Comparison of ENCODE assay signal across 9 cellular contexts in the genomic region with DNA sequence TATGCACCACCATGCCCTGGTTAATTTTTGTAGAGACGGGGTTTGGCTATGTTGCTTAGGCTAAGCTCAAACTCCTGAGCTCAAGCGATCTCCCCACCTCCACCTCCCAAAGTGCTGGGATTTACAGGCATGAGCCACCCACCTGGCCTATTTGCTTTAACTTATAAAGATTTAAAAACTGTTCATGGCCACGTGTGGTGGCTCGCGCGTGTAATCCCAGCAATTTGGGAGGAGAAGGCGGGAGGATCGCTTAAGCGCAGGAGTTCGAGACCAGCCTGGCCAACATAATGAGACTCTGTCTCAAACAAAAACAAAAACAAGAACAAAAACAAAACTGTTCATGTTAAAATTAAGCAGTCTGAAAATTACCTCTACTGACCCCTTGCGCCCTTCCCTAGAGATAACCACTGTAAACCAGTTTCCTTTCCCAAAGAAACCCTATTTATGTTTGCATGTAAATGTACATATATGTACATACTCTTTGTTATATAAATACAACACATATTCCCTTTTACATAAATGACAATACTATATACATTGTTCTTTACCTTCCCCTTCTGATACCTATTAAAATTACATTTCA. TPM values are rescaled to one million over a fixed set of nuclear protein-coding genes. Genes with fewer than 3 reads are reported as not detected.
DNase-seq lines count a peak whose midpoint lies in the region; ATAC-seq and TF ChIP-seq lines count a peak whose summit lies in the region.
"Had no signal": no experiment of that assay in that cellular context is flagged by ENCODE, and none has a peak within 500 bp of the region (broad histone marks: within the 10 kb centered on the region; RNA-seq: fewer than 3 reads in every experiment).

No MANE protein-coding gene starts in this region.

- peak overlapping the region; percentile 84 for H3K4me2 ChIP-seq in hepatocyte

- TF ChIP-seq POLR2A in suprapubic skin (IDR thresholded peaks at IDR 0.05), result no peak

- H3K4me1 ChIP-seq in cardiac muscle cell (ENCODE audit: low read depth) (peaks cover 24% of the 10 kb centered on the region), hepatocyte (ENCODE audit: insufficient read depth) (peaks cover 15% of the 10 kb centered on the region), suprapubic skin (peaks cover 31% of the 10 kb centered on the region)

- intact Hi-C loops in left cardiac atrium (cut with DNase I), result loop anchor here in 1 of 2 donors (5.0 kb wide), 2 partner anchors 150 to 275 kb away; a partner anchor contains a TSS

- H4K20me1 ChIP-seq in hepatocyte (ENCODE audit: insufficient read depth, poor library complexity, severe bottlenecking), result peaks cover 6% of the 10 kb centered on the region

- no peak for TF ChIP-seq CTCF in cardiac muscle cell (IDR thresholded peaks at IDR 0.05; ENCODE audit: low read depth, low read length)
- no peak for TF ChIP-seq CTCF in WI38 (IDR thresholded peaks at IDR 0.05; ENCODE audit: low read depth, low read length)
- no peak for TF ChIP-seq CTCF in hepatocyte (IDR thresholded peaks at IDR 0.05; ENCODE audit: poor library complexity)
- no peak for TF ChIP-seq CTCF in suprapubic skin (IDR thresholded peaks at IDR 0.05)

- H3K27me3 ChIP-seq in cardiac muscle cell (no peaks in the 10 kb centered on the region), hepatocyte (no peaks in the 10 kb centered on the region), suprapubic skin (no peaks in the 10 kb centered on the region)

- H3K9me3 ChIP-seq in cardiac muscle cell (ENCODE audit: low read depth), result no peaks in the 10 kb centered on the region
- H3K9me3 ChIP-seq in hepatocyte (ENCODE audit: low read depth), result no peaks in the 10 kb centered on the region
- H3K9me3 ChIP-seq in suprapubic skin, result no peaks in the 10 kb centered on the region

- H3K9me2 ChIP-seq in hepatocyte (replicated peaks; ENCODE audit: insufficient read depth), result no peaks in the 10 kb centered on the region

- H3K36me3 ChIP-seq in cardiac muscle cell (peaks cover 11% of the 10 kb centered on the region), hepatocyte (replicated peaks; ENCODE audit: insufficient read depth, low read depth) (no peaks in the 10 kb centered on the region), suprapubic skin (peaks cover 24% of the 10 kb centered on the region)

- ATAC-seq in left cardiac atrium (no peak), HG02884 (IDR thresholded peaks at IDR 0.05; ENCODE audit: unreplicated experiment) (no peak)

- H3K79me2 ChIP-seq in hepatocyte, result peaks cover 92% of the 10 kb centered on the region

- no peak overlapping the region for H2AFZ ChIP-seq in hepatocyte

- no peak overlapping the region for H3K27ac ChIP-seq in cardiac muscle cell
- no peak overlapping the region for H3K27ac ChIP-seq in hepatocyte
- no peak overlapping the region for H3K27ac ChIP-seq in suprapubic skin

- WGBS in hepatocyte (ENCODE audit: low lambda C conversion rate, missing lambda C conversion rate), result 88% methylated on average over 11 of the region's 11 CpGs
- 88% methylated on average over 11 of the region's 11 CpGs for WGBS in suprapubic skin

- H3K4me3 ChIP-seq in cardiac muscle cell (peak overlapping the region; percentile 83), WI38 (ENCODE audit: low read depth, low read length) (peak overlapping the region; percentile 78), hepatocyte (peak overlapping the region; percentile 81), suprapubic skin (peak overlapping the region; percentile 87)

- no peak for TF ChIP-seq EP300 in suprapubic skin (IDR thresholded peaks at IDR 0.05)

- DNase-seq in cardiac muscle cell (ENCODE audit: low read depth in 1 of 2, low spot score in 1 of 2) (no peak), left cardiac atrium (no peak), hepatocyte (ENCODE audit: low spot score) (no peak), suprapubic skin (ENCODE audit: low spot score in 2 of 2) (no peak), iPS-NIHi7 (ENCODE audit: extremely low spot score) (no peak)
- no peak for DNase-seq in stimulated activated CD4-positive, alpha-beta T cell treated with anti-CD3 and anti-CD28 coated beads, Interleukin-1b, Interleukin-23, amount 100 ng/mL, for 48 hours
- DNase-seq: activated CD8-positive, alpha-beta memory T cell treated with anti-CD3 and anti-CD28 coated beads, Interleukin-2, amount 50 U/mL, for 4 hours had no signal

RNA-seq across cellular contexts. Expression of a gene that starts 1.5 kb away (rescaled TPM):
- total RNA-seq in cardiac muscle cell (13.4 and 22.5 TPM in 2 replicates), left cardiac atrium (10 to 100 TPM; 34.4 to 36.1 TPM), hepatocyte (41.3 and 43.2 TPM in 2 replicates), suprapubic skin (10 to 100 TPM; 14.0 to 43.6 (median 19.4) TPM)
- polyA plus RNA-seq in cardiac muscle cell (69.7 and 70.6 TPM in 2 replicates), hepatocyte (74.1 and 89.7 TPM in 2 replicates)

RNA-seq across cellular contexts. Expression of a gene that starts 1.5 kb away (rescaled TPM):
- total RNA-seq in cardiac muscle cell (65.6 and 80.4 TPM in 2 replicates), left cardiac atrium (10 to 100 TPM; 31.2 to 42.1 TPM), hepatocyte (75.5 and 81.6 TPM in 2 replicates), suprapubic skin (10 to 100 TPM; 31.4 to 42.0 (median 39.2) TPM)
- polyA plus RNA-seq in cardiac muscle cell (104 and 110 TPM in 2 replicates), hepatocyte (112 and 126 TPM in 2 replicates)

RNA-seq across cellular contexts. Expression of a gene that starts 1.8 kb away (rescaled TPM):
- total RNA-seq in cardiac muscle cell, result 18.8 and 26.0 TPM in 2 replicates
- polyA plus RNA-seq in cardiac muscle cell, result 29.0 and 34.1 TPM in 2 replicates
- total RNA-seq in left cardiac atrium, result 10 to 100 TPM; 15.0 to 17.4 TPM
- 20.2 and 33.8 TPM in 2 replicates for total RNA-seq in hepatocyte
- polyA plus RNA-seq in hepatocyte, result 21.3 and 21.7 TPM in 2 replicates
- 10 to 100 TPM; 13.0 to 21.1 (median 15.0) TPM for total RNA-seq in suprapubic skin

RNA-seq across cellular contexts. Expression of a gene that starts 35.2 kb away (rescaled TPM):
- 0.81 and 4.4 TPM in 2 replicates for total RNA-seq in cardiac muscle cell
- polyA plus RNA-seq in cardiac muscle cell, result 0.65 and 1.9 TPM in 2 replicates
- 1 to 10 TPM; 3.5 to 3.7 TPM for total RNA-seq in left cardiac atrium
- total RNA-seq in hepatocyte, result 0.28 and 0.37 TPM in 2 replicates
- 0.51 TPM in 1 of 2 replicates, not detected in the other for polyA plus RNA-seq in hepatocyte
- total RNA-seq in suprapubic skin, result 10 to 100 TPM in 1 of 4 donors, 1 to 10 TPM in 3; 5.5 to 17.7 (median 6.6) TPM

RNA-seq across cellular contexts. Expression of a gene that starts 47.1 kb away (rescaled TPM):
- total RNA-seq in cardiac muscle cell (3.7 and 4.9 TPM in 2 replicates), left cardiac atrium (1 to 10 TPM; 2.0 to 2.2 TPM), hepatocyte (43.5 and 45.4 TPM in 2 replicates), suprapubic skin (10 to 100 TPM; 22.5 to 29.4 (median 26.0) TPM)
- polyA plus RNA-seq in cardiac muscle cell (4.9 TPM in 2 replicates), hepatocyte (19.6 and 26.4 TPM in 2 replicates)
